Comparison of ENCODE assay signal across 8 cellular contexts in genomic region chr3:47782538-47783308, GRCh38. TPM values are rescaled to one million over a fixed set of nuclear protein-coding genes. Genes with fewer than 3 reads are reported as not detected.
DNase-seq lines count a peak whose midpoint lies in the region; ATAC-seq, FAIRE-seq and TF ChIP-seq lines count a peak whose summit lies in the region.

No MANE protein-coding gene starts in this region.

- no peaks in the 10 kb centered on the region for H3K27me3 ChIP-seq in AG04450 (ENCODE audit: control insufficient read depth, insufficient read depth, low read length)
- no peaks in the 10 kb centered on the region for H3K27me3 ChIP-seq in astrocyte (ENCODE audit: insufficient read depth, low read length)
- H3K27me3 ChIP-seq in lung (ENCODE audit: control insufficient read depth, insufficient read depth) = no peaks in the 10 kb centered on the region

- no peak for TF ChIP-seq CTCF in AG04450 (IDR thresholded peaks at IDR 0.05; ENCODE audit: low read depth, low read length)
- TF ChIP-seq CTCF in HFFc6 (IDR thresholded peaks at IDR 0.05) = no peak
- TF ChIP-seq CTCF in astrocyte (IDR thresholded peaks at IDR 0.05; ENCODE audit: insufficient read depth, low read depth, low read length) = no peak
- no peak for TF ChIP-seq CTCF in lung (IDR thresholded peaks at IDR 0.05; ENCODE audit: control extremely low read depth, extremely low read depth)

- H3K36me3 Mint-ChIP-seq in HFFc6 (ENCODE audit: low read depth) (no peaks in the 10 kb centered on the region), astrocyte (ENCODE audit: low read depth, unreplicated experiment) (peaks cover 2% of the 10 kb centered on the region)

- H3K9me3 ChIP-seq in AG04450 (ENCODE audit: control insufficient read depth, insufficient read depth, low read length) (no peaks in the 10 kb centered on the region; the same call in 1 of the 2 replicates), astrocyte (ENCODE audit: insufficient read depth, low read depth, low read length) (no peaks in the 10 kb centered on the region), lung (ENCODE audit: control insufficient read depth in 2 of 2, insufficient read depth in 1 of 2, low read length in 1 of 2) (no peaks in the 10 kb centered on the region)

- POLR2A ChIA-PET in AG04450 (lab: Yijun Ruan, JAX) = no interaction called here

- peak overlapping the region; percentile 99 for H3K27ac Mint-ChIP-seq in HFFc6
- H3K27ac Mint-ChIP-seq in astrocyte (ENCODE audit: unreplicated experiment) = peak overlapping the region; percentile 97

- peak overlapping the region; percentile 95 for H3K9ac ChIP-seq in astrocyte (ENCODE audit: low read length)

- FAIRE-seq in astrocyte (lab: Jason Lieb, UNC) = no peak

- 73 to 74% methylated on average over 19 of the region's 19 CpGs for WGBS in lung, 2 donors

- no peaks in the 10 kb centered on the region for H3K9me3 Mint-ChIP-seq in HFFc6
- no peaks in the 10 kb centered on the region for H3K9me3 Mint-ChIP-seq in astrocyte (ENCODE audit: unreplicated experiment)

- H3K4me1 Mint-ChIP-seq in HFFc6 (ENCODE audit: low read depth) = peaks cover 23% of the 10 kb centered on the region
- peaks cover 7% of the 10 kb centered on the region for H3K4me1 Mint-ChIP-seq in astrocyte (ENCODE audit: low read depth, unreplicated experiment)

- DNase-seq in AG04450 (ENCODE audit: low read depth, low spot score) (no peak), HFFc6 (no peak), astrocyte (ENCODE audit: low read depth) (no peak), lung (ENCODE audit: low spot score) (no peak), NCI-H446 treated with DMSO at 0.1 percent for 48 hours (lab: John Stamatoyannopoulos, UW) (no peak), germinal center (ENCODE audit: low spot score) (no peak), NCI-H748 (lab: John Stamatoyannopoulos, UW; ENCODE audit: unreplicated experiment) (no peak), HT-29 (ENCODE audit: low spot score) (no peak)

- peak overlapping the region; percentile 89 for H3K4me3 ChIP-seq in AG04450 (ENCODE audit: low read depth, low read length)
- H3K4me3 ChIP-seq in astrocyte (ENCODE audit: insufficient read depth, low read depth, low read length) = peak overlapping the region; percentile 99
- peak overlapping the region; percentile 72 for H3K4me3 ChIP-seq in lung

- peaks cover 21% of the 10 kb centered on the region for H4K20me1 ChIP-seq in astrocyte (ENCODE audit: insufficient read depth, low read length)

- H3K27me3 Mint-ChIP-seq in HFFc6 (ENCODE audit: insufficient read depth) (peaks cover 8% of the 10 kb centered on the region), astrocyte (ENCODE audit: low read depth, unreplicated experiment) (no peaks in the 10 kb centered on the region)

- peaks cover 38% of the 10 kb centered on the region for H3K79me2 ChIP-seq in astrocyte (ENCODE audit: insufficient read depth, low read length)

- H3K27ac ChIP-seq in AG04450 (ENCODE audit: low read depth, low read length) = peak overlapping the region; percentile 98
- H3K27ac ChIP-seq in astrocyte (ENCODE audit: low read depth, low read length) = peak overlapping the region; percentile 92
- H3K27ac ChIP-seq in lung (ENCODE audit: low read depth in 1 of 2, low read length in 1 of 2) = peak overlapping the region; percentile 94 to 98

- peak overlapping the region; percentile 92 for H3K4me2 ChIP-seq in astrocyte (ENCODE audit: low read length)

- H3K4me1 ChIP-seq in astrocyte (ENCODE audit: insufficient read depth, low read length) = peaks cover 12% of the 10 kb centered on the region
- H3K4me1 ChIP-seq in lung (ENCODE audit: control insufficient read depth in 2 of 2, insufficient read depth in 2 of 2, low read length in 2 of 2) = peaks cover 4 to 11% of the 10 kb centered on the region in 2 donors

- CTCF ChIA-PET in AG04450 (lab: Charles Lee) = interaction anchor here (0.6 kb wide), 1 partner anchor 227 kb away, joined by 3 read pairs; no protein-coding TSS in a partner anchor

- H3K36me3 ChIP-seq in astrocyte (ENCODE audit: insufficient read depth, low read length) = no peaks in the 10 kb centered on the region
- H3K36me3 ChIP-seq in lung (ENCODE audit: control insufficient read depth in 2 of 2, insufficient read depth in 2 of 2, low read length in 2 of 2) = no peaks in the 10 kb centered on the region

- H3K4me3 Mint-ChIP-seq in HFFc6 = peak overlapping the region; percentile 98
- peak overlapping the region; percentile 96 for H3K4me3 Mint-ChIP-seq in astrocyte (ENCODE audit: unreplicated experiment)

- ATAC-seq in lung (ENCODE audit: insufficient read depth, low FRiP score) = no peak

- peak overlapping the region; percentile 84 for H2AFZ ChIP-seq in astrocyte (ENCODE audit: low read depth, low read length)

RNA-seq across cellular contexts. Expression of gene SMARCC1, which starts 1.0 kb away (rescaled TPM):
- polyA plus RNA-seq in AG04450 (2011; rRNA removed) (34.3 and 38.5 TPM in 2 replicates), lung (10 to 100 TPM; 11.7 to 17.2 TPM)
- 68.9 and 94.2 TPM in 2 replicates for polyA minus RNA-seq in AG04450 (2011; rRNA and poly(A)+ RNA removed)
- 10 to 100 TPM; 65.8 to 81.9 (median 69.2) TPM for total RNA-seq in HFFc6 (2021; fragmentation: NEBNext Ultra II Directional; extraction: Animal tissue kit (Norgen Biotek cat#: 25700))
- total RNA-seq in astrocyte (131 and 146 TPM in 2 replicates), lung (10 to 100 TPM; 57.8 to 83.0 TPM)
- 22.4 and 38.9 TPM in 2 replicates for total RNA-seq in HT-29 (2014; rRNA removed; shearing (Covaris generic))

RNA-seq across cellular contexts. Expression of gene DHX30, which starts 20.2 kb away (rescaled TPM):
- polyA plus RNA-seq in AG04450 (2011; rRNA removed) (30.7 and 36.1 TPM in 2 replicates), lung (10 to 100 TPM; 42.2 to 44.8 TPM)
- polyA minus RNA-seq in AG04450 (2011; rRNA and poly(A)+ RNA removed) = 44.8 and 58.0 TPM in 2 replicates
- total RNA-seq in HFFc6 (2021; fragmentation: NEBNext Ultra II Directional; extraction: Animal tissue kit (Norgen Biotek cat#: 25700)) = 10 to 100 TPM; 54.1 to 64.0 (median 58.4) TPM
- total RNA-seq in astrocyte (50.0 and 50.5 TPM in 2 replicates), lung (10 to 100 TPM; 62.8 to 65.9 TPM)
- total RNA-seq in HT-29 (2014; rRNA removed; shearing (Covaris generic)) = 86.5 and 89.3 TPM in 2 replicates
